ENCODE assay signal across 15 cellular contexts in the genomic region with DNA sequence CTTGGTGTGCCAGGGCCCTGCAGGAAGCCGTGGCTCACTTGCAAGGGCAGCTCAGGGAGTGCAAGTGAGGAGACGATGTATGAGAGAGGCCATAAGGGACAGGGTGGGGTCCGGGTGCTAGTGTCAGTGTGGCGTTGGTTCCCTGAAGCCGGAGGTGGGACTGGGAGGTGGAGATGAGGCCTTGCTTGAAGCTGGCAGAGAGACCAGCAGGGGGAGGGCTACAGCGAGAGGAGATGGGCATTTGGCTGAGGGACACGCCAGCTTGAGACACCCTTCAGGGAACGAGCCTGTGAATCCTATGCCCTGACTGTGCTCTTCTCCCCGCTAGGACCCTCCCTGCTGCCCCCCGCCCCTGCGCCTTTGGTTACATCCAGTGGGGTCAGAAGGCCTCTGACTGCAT.
A peak's percentile ranks its signal among the peaks of the same experiment; 100 is the strongest.
DNase-seq lines count a peak whose midpoint lies in the region; ATAC-seq and TF ChIP-seq lines count a peak whose summit lies in the region.
"Had no signal": no experiment of that assay in that cellular context is flagged by ENCODE, and none has a peak within 500 bp of the region (broad histone marks: within the 10 kb centered on the region; RNA-seq: fewer than 3 reads in every experiment).

No MANE protein-coding gene starts in this region.

- H3K27ac ChIP-seq in Karpas-422 (ENCODE audit: low read length) (no peak overlapping the region), endodermal cell (ENCODE audit: low read depth, low read length) (no peak overlapping the region), parathyroid adenoma (no peak overlapping the region)

- no peaks in the 10 kb centered on the region for H3K9me2 ChIP-seq in Karpas-422 (replicated peaks; ENCODE audit: insufficient read depth, low read length)

- H3K4me2 ChIP-seq in Karpas-422 (ENCODE audit: low read depth, low read length, poor library complexity, severe bottlenecking) (no peak overlapping the region), parathyroid adenoma (ENCODE audit: low read length) (no peak overlapping the region)

- H3K79me2 ChIP-seq in Karpas-422 (ENCODE audit: low read length) (no peaks in the 10 kb centered on the region), parathyroid adenoma (no peaks in the 10 kb centered on the region)

- H3K4me1 ChIP-seq in Karpas-422 (ENCODE audit: low read length) (peaks cover 8% of the 10 kb centered on the region), endodermal cell (ENCODE audit: control insufficient read depth, insufficient read depth, low read length) (no peaks in the 10 kb centered on the region), parathyroid adenoma (peaks cover 5% of the 10 kb centered on the region)

- no peaks in the 10 kb centered on the region; the same call in 1 of the 2 replicates for H4K20me1 ChIP-seq in Karpas-422 (ENCODE audit: insufficient read depth, low read depth, low read length)

- peak; percentile 68 for TF ChIP-seq CTCF in endodermal cell (conservative IDR thresholded peaks at IDR 0.05)
- peak; percentile 16 for TF ChIP-seq CTCF in parathyroid adenoma (IDR thresholded peaks at IDR 0.05)

- no peaks in the 10 kb centered on the region for H3K36me3 Mint-ChIP-seq in endodermal cell (ENCODE audit: low read depth)
- H3K36me3 Mint-ChIP-seq: CD8-positive, alpha-beta T cell had no signal

- H3K9ac ChIP-seq in Karpas-422 (ENCODE audit: low read length), result no peak overlapping the region
- H3K9ac ChIP-seq in endodermal cell (ENCODE audit: extremely low read depth, low read length, poor library complexity, severe bottlenecking), result no peak overlapping the region
- no peak overlapping the region for H3K9ac ChIP-seq in parathyroid adenoma

- H3K4me1 Mint-ChIP-seq in endodermal cell, result no peaks in the 10 kb centered on the region

- peaks cover 2% of the 10 kb centered on the region for H3K27me3 Mint-ChIP-seq in endodermal cell (ENCODE audit: insufficient read depth)

- 84 to 97% methylated on average over 5 to 11 of the region's 11 CpGs for WGBS in endodermal cell (ENCODE audit: insufficient coverage in 1 of 2, insufficient read length in 1 of 2), 2 experiments

- H3K36me3 ChIP-seq in Karpas-422 (ENCODE audit: insufficient read depth, low read length), result no peaks in the 10 kb centered on the region
- no peaks in the 10 kb centered on the region for H3K36me3 ChIP-seq in endodermal cell (ENCODE audit: control insufficient read depth, insufficient read depth, low read length)
- H3K36me3 ChIP-seq in parathyroid adenoma (ENCODE audit: control insufficient read depth, insufficient read depth, low read length), result no peaks in the 10 kb centered on the region

- no peak overlapping the region for H3K4me3 Mint-ChIP-seq in endodermal cell
- H3K4me3 Mint-ChIP-seq: CD8-positive, alpha-beta T cell had no signal

- DNase-seq in NCI-H82 (lab: John Stamatoyannopoulos, UW) (peak; percentile 10), NCI-H82 treated with DMSO at 0.1 percent for 48 hours (lab: John Stamatoyannopoulos, UW; ENCODE audit: unreplicated experiment) (no peak), Karpas-422 (peak; percentile 59), endodermal cell (peak; percentile 81), SW 1271 (lab: John Stamatoyannopoulos, UW) (no peak), islet precursor cell (no peak)
- DNase-seq: 8988T; CD8-positive, alpha-beta T cell; NCI-H1436; NCI-H2029; NCI-H2171 treated with DMSO at 0.1 percent for 48 hours; NCI-H446 treated with DMSO at 0.1 percent for 48 hours had no signal

- H3K27me3 ChIP-seq in Karpas-422 (ENCODE audit: low read length) (no peaks in the 10 kb centered on the region), endodermal cell (ENCODE audit: control insufficient read depth, insufficient read depth, low read length, poor library complexity, severe bottlenecking) (no peaks in the 10 kb centered on the region), parathyroid adenoma (ENCODE audit: control insufficient read depth, insufficient read depth, low read length) (no peaks in the 10 kb centered on the region)

- H2AFZ ChIP-seq in Karpas-422 (ENCODE audit: low read length), result no peak overlapping the region
- H2AFZ ChIP-seq in parathyroid adenoma, result no peak overlapping the region

- H3K9me3 Mint-ChIP-seq in endodermal cell, result no peaks in the 10 kb centered on the region
- H3K9me3 Mint-ChIP-seq: CD8-positive, alpha-beta T cell had no signal

- H3K4me3 ChIP-seq in Karpas-422 (ENCODE audit: low read length) (no peak overlapping the region), endodermal cell (ENCODE audit: low read length) (no peak overlapping the region), parathyroid adenoma (ENCODE audit: low read depth, low read length) (no peak overlapping the region)

- H3K9me3 ChIP-seq in Karpas-422 (ENCODE audit: low read length), result no peaks in the 10 kb centered on the region
- no peaks in the 10 kb centered on the region for H3K9me3 ChIP-seq in endodermal cell (ENCODE audit: control insufficient read depth, low read length)
- H3K9me3 ChIP-seq in parathyroid adenoma (ENCODE audit: control insufficient read depth, low read length), result no peaks in the 10 kb centered on the region

- ATAC-seq in GM21390 (IDR thresholded peaks at IDR 0.05; ENCODE audit: unreplicated experiment), result no peak
- ATAC-seq: CD8-positive, alpha-beta T cell; Panc1 had no signal

- no peak overlapping the region for H3K27ac Mint-ChIP-seq in endodermal cell
- H3K27ac Mint-ChIP-seq: CD8-positive, alpha-beta T cell had no signal

Comparison
In these comparisons a context has a peak if more than half of its experiments do, and no peak if none do; other contexts are left out.
1. DNase-seq: peak in NCI-H82 (single experiment), Karpas-422 (single experiment) and endodermal cell (single experiment); none in NCI-H82 treated with DMSO at 0.1 percent for 48 hours (single experiment), SW 1271 (0 of 2) and islet precursor cell (single experiment).